Comparison of ENCODE assay signal across 8 cellular contexts in the genomic region with DNA sequence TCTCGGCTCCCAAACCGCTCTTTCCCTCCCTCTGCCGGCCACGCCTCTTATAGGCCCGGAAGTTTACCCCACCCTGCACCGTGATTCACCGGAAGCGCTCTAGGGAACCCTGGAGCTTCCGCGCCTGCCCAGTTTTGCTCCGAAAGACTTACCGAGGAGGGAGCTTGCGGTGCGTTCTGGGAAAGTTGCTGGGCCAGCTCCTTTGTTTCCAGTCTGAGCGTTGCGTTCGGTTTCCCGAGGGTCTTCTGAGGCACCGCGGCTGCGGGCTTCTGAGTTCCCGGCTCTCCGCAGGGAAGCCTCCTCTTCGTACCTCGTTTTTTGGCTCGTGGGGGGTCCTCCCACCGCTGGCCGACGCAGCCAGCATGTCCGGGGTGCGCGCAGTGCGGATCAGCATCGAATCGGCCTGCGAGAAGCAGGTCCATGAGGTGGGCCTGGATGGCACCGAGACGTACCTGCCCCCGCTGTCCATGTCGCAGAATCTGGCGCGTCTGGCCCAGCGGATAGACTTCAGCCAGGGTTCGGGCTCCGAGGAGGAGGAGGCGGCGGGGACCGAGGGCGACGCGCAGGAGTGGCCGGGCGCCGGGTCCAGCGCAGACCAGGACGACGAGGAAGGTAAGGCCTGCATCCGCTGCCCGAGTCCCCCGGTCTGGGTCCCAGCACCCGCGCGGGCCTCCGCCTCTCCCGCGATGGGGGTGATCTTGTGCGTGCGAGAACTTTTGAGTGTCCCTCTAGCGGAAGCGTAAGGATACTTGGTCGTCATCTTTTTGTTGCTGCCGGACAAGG. TPM values are rescaled to one million over a fixed set of nuclear protein-coding genes. Genes with fewer than 3 reads are reported as not detected.
DNase-seq lines count a peak whose midpoint lies in the region; ATAC-seq and TF ChIP-seq lines count a peak whose summit lies in the region.

A gene with protein sequence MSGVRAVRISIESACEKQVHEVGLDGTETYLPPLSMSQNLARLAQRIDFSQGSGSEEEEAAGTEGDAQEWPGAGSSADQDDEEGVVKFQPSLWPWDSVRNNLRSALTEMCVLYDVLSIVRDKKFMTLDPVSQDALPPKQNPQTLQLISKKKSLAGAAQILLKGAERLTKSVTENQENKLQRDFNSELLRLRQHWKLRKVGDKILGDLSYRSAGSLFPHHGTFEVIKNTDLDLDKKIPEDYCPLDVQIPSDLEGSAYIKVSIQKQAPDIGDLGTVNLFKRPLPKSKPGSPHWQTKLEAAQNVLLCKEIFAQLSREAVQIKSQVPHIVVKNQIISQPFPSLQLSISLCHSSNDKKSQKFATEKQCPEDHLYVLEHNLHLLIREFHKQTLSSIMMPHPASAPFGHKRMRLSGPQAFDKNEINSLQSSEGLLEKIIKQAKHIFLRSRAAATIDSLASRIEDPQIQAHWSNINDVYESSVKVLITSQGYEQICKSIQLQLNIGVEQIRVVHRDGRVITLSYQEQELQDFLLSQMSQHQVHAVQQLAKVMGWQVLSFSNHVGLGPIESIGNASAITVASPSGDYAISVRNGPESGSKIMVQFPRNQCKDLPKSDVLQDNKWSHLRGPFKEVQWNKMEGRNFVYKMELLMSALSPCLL (plus strand): TSS at position 131 of the 783 bp plus-strand sequence. CDS start 232 bp downstream, at position 363.

- H3K36me3 ChIP-seq in esophagus (ENCODE audit: control insufficient read depth in 2 of 2, insufficient read depth in 2 of 2, low read length in 1 of 2) (peaks cover 0 to 2% of the 10 kb centered on the region in 2 donors), mucosa of stomach (ENCODE audit: control insufficient read depth, insufficient read depth, low read length) (no peaks in the 10 kb centered on the region)

- H3K27ac Mint-ChIP-seq in activated T-cell treated with anti-CD3 and anti-CD28 coated beads, Interleukin-2, amount 50 U/mL, for 24 hours, result peak within 1 kb of the TSS; percentile 98

- peak within 1 kb of the TSS; percentile 92 to 98 for H3K27ac ChIP-seq in esophagus (ENCODE audit: low read depth in 2 of 2, low read length in 1 of 2)

- no peaks in the 10 kb centered on the region for H3K9me3 Mint-ChIP-seq in activated T-cell treated with anti-CD3 and anti-CD28 coated beads, Interleukin-2, amount 50 U/mL, for 24 hours

- H3K9me3 ChIP-seq in esophagus (ENCODE audit: control insufficient read depth in 2 of 2, insufficient read depth in 1 of 2, low read depth in 1 of 2, low read length in 1 of 2) (no peaks in the 10 kb centered on the region), mucosa of stomach (ENCODE audit: control insufficient read depth, low read length) (no peaks in the 10 kb centered on the region)

- DNase-seq in DMS79 (lab: John Stamatoyannopoulos, UW) (peak; percentile 98), KBM-7 (peak; percentile 94)
- DNase-seq in activated T-cell treated with anti-CD3 and anti-CD28 coated beads, Interleukin-2, amount 50 U/mL, for 24 hours, result peak; percentile 90
- DNase-seq in stimulated activated CD8-positive, alpha-beta memory T cell treated with anti-CD3 and anti-CD28 coated beads, Interleukin-7, amount 100 ng/mL, for 1 hour (ENCODE audit: low read depth in 2 of 2), result peak; percentile 67 to 78

- peak; percentile 99 for ATAC-seq in GM21717 (IDR thresholded peaks at IDR 0.05; ENCODE audit: unreplicated experiment)

- WGBS in esophagus, 2 donors, result 0% methylated on average over 71 to 72 of the region's 72 CpGs

- H3K4me3 Mint-ChIP-seq in activated T-cell treated with anti-CD3 and anti-CD28 coated beads, Interleukin-2, amount 50 U/mL, for 24 hours, result peak within 1 kb of the TSS; percentile 99

- in situ Hi-C loops in KBM-7 (cut with MboI; ENCODE audit: low pct_unique_long_range_greater_than_20kb, low sequenced_read_pairs), result no loop called here

- peaks cover 40% of the 10 kb centered on the region for H3K4me1 Mint-ChIP-seq in activated T-cell treated with anti-CD3 and anti-CD28 coated beads, Interleukin-2, amount 50 U/mL, for 24 hours (ENCODE audit: low read depth)

- H3K9ac ChIP-seq in mucosa of stomach (ENCODE audit: low read length), result peak within 1 kb of the TSS; percentile 93

- H3K4me1 ChIP-seq in esophagus (ENCODE audit: control insufficient read depth in 2 of 2, insufficient read depth in 2 of 2, low read length in 1 of 2) (peaks cover 0 to 3% of the 10 kb centered on the region in 2 donors), mucosa of stomach (ENCODE audit: control insufficient read depth, insufficient read depth, low read length) (peaks cover 15% of the 10 kb centered on the region)

- H3K4me3 ChIP-seq in esophagus (ENCODE audit: low read depth in 1 of 2, low read length in 2 of 2), result peak within 1 kb of the TSS; percentile 94 to 98
- H3K4me3 ChIP-seq in mucosa of stomach (ENCODE audit: low read length), result peak within 1 kb of the TSS; percentile 80

- peaks cover 60% of the 10 kb centered on the region for H3K36me3 Mint-ChIP-seq in activated T-cell treated with anti-CD3 and anti-CD28 coated beads, Interleukin-2, amount 50 U/mL, for 24 hours (ENCODE audit: low read depth)

- H3K27me3 Mint-ChIP-seq in activated T-cell treated with anti-CD3 and anti-CD28 coated beads, Interleukin-2, amount 50 U/mL, for 24 hours, result no peaks in the 10 kb centered on the region

- H3K27me3 ChIP-seq in esophagus (ENCODE audit: control insufficient read depth in 1 of 2, insufficient read depth in 2 of 2, low read length in 2 of 2) (no peaks in the 10 kb centered on the region), mucosa of stomach (ENCODE audit: control insufficient read depth, insufficient read depth, low read length) (no peaks in the 10 kb centered on the region)

TF ChIP-seq in PFSK-1, 5 proteins besides CTCF, POLR2A, EP300 and RAD21:
- peak; percentile 96 for TF ChIP-seq TAF1 (IDR thresholded peaks at IDR 0.05; ENCODE audit: borderline replicate concordance, insufficient read depth, low read length)
- no peak; the same call in none of the 2 replicates for TF ChIP-seq SIN3A (IDR thresholded peaks at IDR 0.05; ENCODE audit: borderline replicate concordance, insufficient read depth, low read length)
- peak; percentile 99 for TF ChIP-seq POLR2AphosphoS5 (IDR thresholded peaks at IDR 0.05; ENCODE audit: low read depth, low read length)
- TF ChIP-seq, protein P1, sequence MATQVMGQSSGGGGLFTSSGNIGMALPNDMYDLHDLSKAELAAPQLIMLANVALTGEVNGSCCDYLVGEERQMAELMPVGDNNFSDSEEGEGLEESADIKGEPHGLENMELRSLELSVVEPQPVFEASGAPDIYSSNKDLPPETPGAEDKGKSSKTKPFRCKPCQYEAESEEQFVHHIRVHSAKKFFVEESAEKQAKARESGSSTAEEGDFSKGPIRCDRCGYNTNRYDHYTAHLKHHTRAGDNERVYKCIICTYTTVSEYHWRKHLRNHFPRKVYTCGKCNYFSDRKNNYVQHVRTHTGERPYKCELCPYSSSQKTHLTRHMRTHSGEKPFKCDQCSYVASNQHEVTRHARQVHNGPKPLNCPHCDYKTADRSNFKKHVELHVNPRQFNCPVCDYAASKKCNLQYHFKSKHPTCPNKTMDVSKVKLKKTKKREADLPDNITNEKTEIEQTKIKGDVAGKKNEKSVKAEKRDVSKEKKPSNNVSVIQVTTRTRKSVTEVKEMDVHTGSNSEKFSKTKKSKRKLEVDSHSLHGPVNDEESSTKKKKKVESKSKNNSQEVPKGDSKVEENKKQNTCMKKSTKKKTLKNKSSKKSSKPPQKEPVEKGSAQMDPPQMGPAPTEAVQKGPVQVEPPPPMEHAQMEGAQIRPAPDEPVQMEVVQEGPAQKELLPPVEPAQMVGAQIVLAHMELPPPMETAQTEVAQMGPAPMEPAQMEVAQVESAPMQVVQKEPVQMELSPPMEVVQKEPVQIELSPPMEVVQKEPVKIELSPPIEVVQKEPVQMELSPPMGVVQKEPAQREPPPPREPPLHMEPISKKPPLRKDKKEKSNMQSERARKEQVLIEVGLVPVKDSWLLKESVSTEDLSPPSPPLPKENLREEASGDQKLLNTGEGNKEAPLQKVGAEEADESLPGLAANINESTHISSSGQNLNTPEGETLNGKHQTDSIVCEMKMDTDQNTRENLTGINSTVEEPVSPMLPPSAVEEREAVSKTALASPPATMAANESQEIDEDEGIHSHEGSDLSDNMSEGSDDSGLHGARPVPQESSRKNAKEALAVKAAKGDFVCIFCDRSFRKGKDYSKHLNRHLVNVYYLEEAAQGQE (IDR thresholded peaks at IDR 0.05; ENCODE audit: insufficient read depth in 1 of 2, low read depth in 2 of 2, low read length in 2 of 2), result 0 out of 4 replicates have a peak, but pooled peaks of 1 of the 2 experiments have one; percentile 3
- TF ChIP-seq FOXP2 (optimal IDR thresholded peaks at IDR 0.05; ENCODE audit: borderline replicate concordance, extremely low read depth, extremely low read length, insufficient read depth), result peak; percentile 94

RNA-seq across cellular contexts. Expression of the gene that starts here (rescaled TPM):
- 27.3 TPM for polyA plus RNA-seq in PFSK-1 (2012; ENCODE audit: insufficient read length, low read depth)
- 1 to 10 TPM; 6.3 to 9.4 TPM for polyA plus RNA-seq in esophagus

Comparison
In these comparisons a context has a peak if more than half of its experiments do, and no peak if none do; other contexts are left out.
1. Peak in every context shown above with its lines: DNase-seq, ATAC-seq, H3K4me3 ChIP-seq and H3K27ac ChIP-seq.